8 cellular contexts compared by ENCODE assay signal in genomic region chr2:73925853-73926492, GRCh38. TPM values are rescaled to one million over a fixed set of nuclear protein-coding genes. Genes with fewer than 3 reads are reported as not detected.
DNase-seq lines count a peak whose midpoint lies in the region; ATAC-seq, FAIRE-seq and TF ChIP-seq lines count a peak whose summit lies in the region.

No MANE protein-coding gene starts in this region.

- FAIRE-seq in pancreas (lab: Jason Lieb, UNC) (no peak), RCC 7860 (lab: Jason Lieb, UNC) (no peak)

- DNase-seq in NCI-H69 (lab: John Stamatoyannopoulos, UW) (peak; percentile 62), endothelial cell (ENCODE audit: low spot score) (no peak), pancreas (peak in 1 of 6 donors; percentile 32), RCC 7860 (ENCODE audit: low spot score) (no peak), left lobe of liver (ENCODE audit: low spot score) (no peak)

- H3K27me3 Mint-ChIP-seq in endothelial cell (ENCODE audit: unreplicated experiment) = peaks cover 13% of the 10 kb centered on the region

- peak in 3 of 4 donors; percentile 5 to 27 (median 23) for ATAC-seq in pancreas
- no peak for ATAC-seq in HG03457 (IDR thresholded peaks at IDR 0.05; ENCODE audit: unreplicated experiment)
- ATAC-seq in GM21515 (IDR thresholded peaks at IDR 0.05; ENCODE audit: unreplicated experiment) = no peak
- ATAC-seq in left lobe of liver = no peak

- TF ChIP-seq CTCF in endothelial cell (IDR thresholded peaks at IDR 0.05; ENCODE audit: unreplicated experiment) (no peak), pancreas (IDR thresholded peaks at IDR 0.05) (no peak)

- H3K27ac Mint-ChIP-seq in endothelial cell (ENCODE audit: unreplicated experiment) = peak overlapping the region; percentile 87

- H3K9me3 ChIP-seq in ES-I3 (ENCODE audit: control insufficient read depth, insufficient read depth, low read length) (no peaks in the 10 kb centered on the region), pancreas (no peaks in the 10 kb centered on the region)

- 56 to 66% methylated on average over 13 of the region's 13 CpGs for WGBS in pancreas, 2 donors

- H3K36me3 ChIP-seq in ES-I3 (ENCODE audit: insufficient read depth, low read length) (no peaks in the 10 kb centered on the region), pancreas (no peaks in the 10 kb centered on the region)

- peaks cover 22% of the 10 kb centered on the region for H3K4me1 Mint-ChIP-seq in endothelial cell (ENCODE audit: unreplicated experiment)

- no peaks in the 10 kb centered on the region for H3K9me3 Mint-ChIP-seq in endothelial cell (ENCODE audit: unreplicated experiment)

- H3K4me1 ChIP-seq in ES-I3 (ENCODE audit: insufficient read depth, low read length) (peaks cover 12% of the 10 kb centered on the region), pancreas (peaks cover 17 to 24% (median 18%) of the 10 kb centered on the region in 3 donors)

- peak overlapping the region; percentile 99; the same call in 1 of the 2 replicates for H3K9ac ChIP-seq in ES-I3 (ENCODE audit: low read depth, low read length)

- no peaks in the 10 kb centered on the region for H3K27me3 ChIP-seq in pancreas

- H3K27ac ChIP-seq in pancreas = peak overlapping the region; percentile 87 to 98 (median 96)

- intact Hi-C loops in pancreas (cut with DNase I) = no loop called here

- H3K4me3 Mint-ChIP-seq in endothelial cell (ENCODE audit: unreplicated experiment) = peak overlapping the region; percentile 85

- H3K4me3 ChIP-seq in pancreas = peak overlapping the region in 3 of 4 donors; percentile 70 to 88 (median 87)

- H3K36me3 Mint-ChIP-seq in endothelial cell (ENCODE audit: low read depth, unreplicated experiment) = peaks cover 4% of the 10 kb centered on the region

RNA-seq across cellular contexts. Expression of gene DGUOK, which starts 0.7 kb away (rescaled TPM):
- total RNA-seq in endothelial cell (ENCODE audit: unreplicated experiment) (68.3 TPM), pancreas (10 to 100 TPM; 13.1 to 19.3 (median 15.2) TPM), left lobe of liver (14.7 TPM)
- polyA plus RNA-seq in pancreas = 10 to 100 TPM; 30.6 to 47.0 TPM

RNA-seq across cellular contexts. Expression of gene ACTG2, which starts 33.2 kb away (rescaled TPM):
- 8.3 TPM for total RNA-seq in endothelial cell (ENCODE audit: unreplicated experiment)
- total RNA-seq in pancreas = 1 to 10 TPM in 3 of 6 donors, under 1 TPM in 3; 0.28 to 2.2 (median 0.91) TPM
- polyA plus RNA-seq in pancreas = 10 to 100 TPM in 1 of 2 donors, 1 to 10 TPM in 1; 9.9 to 76.3 TPM
- total RNA-seq in left lobe of liver = 2.8 TPM

RNA-seq across cellular contexts. Expression of gene TET3, which starts 58.7 kb away (rescaled TPM):
- 23.0 TPM for total RNA-seq in endothelial cell (ENCODE audit: unreplicated experiment)
- total RNA-seq in pancreas = 1 to 10 TPM; 4.1 to 8.6 (median 4.8) TPM
- 1 to 10 TPM; 1.5 to 4.4 TPM for polyA plus RNA-seq in pancreas
- 7.3 TPM for total RNA-seq in left lobe of liver

Comparison
In these comparisons a context has a peak if more than half of its experiments do, and no peak if none do; other contexts are left out.
1. ATAC-seq: peak in pancreas (3 of 4); none in HG03457 (single experiment), GM21515 (single experiment) and left lobe of liver (single experiment).